Comparison of ENCODE assay signal across 1 cellular context in genomic region chr20:2089447-2089846, GRCh38.
TF ChIP-seq lines count a peak whose summit lies in the region.

No MANE protein-coding gene starts in this region.

TF ChIP-seq in WTC11, 78 proteins besides CTCF, POLR2A, EP300 and RAD21:
- TF ChIP-seq ATF1 (CRISPR knock-in tag; IDR thresholded peaks at IDR 0.05) (no peak), ZBTB21 (CRISPR knock-in tag; IDR thresholded peaks at IDR 0.05; ENCODE audit: borderline replicate concordance) (no peak), E2F5 (CRISPR knock-in tag; IDR thresholded peaks at IDR 0.05) (no peak), PRRX2 (CRISPR knock-in tag; IDR thresholded peaks at IDR 0.05) (no peak), ELF4 (CRISPR knock-in tag; IDR thresholded peaks at IDR 0.05; ENCODE audit: low read depth) (no peak), CREM (CRISPR knock-in tag; IDR thresholded peaks at IDR 0.05) (no peak), ZNF317 (CRISPR knock-in tag; IDR thresholded peaks at IDR 0.05; ENCODE audit: borderline replicate concordance, low read depth) (no peak), EMX1 (CRISPR knock-in tag; IDR thresholded peaks at IDR 0.05) (no peak), TCF7 (CRISPR knock-in tag; IDR thresholded peaks at IDR 0.05; ENCODE audit: low read depth) (no peak), ZNF263 (CRISPR knock-in tag; IDR thresholded peaks at IDR 0.05; ENCODE audit: low read depth) (no peak), USF1 (CRISPR knock-in tag; IDR thresholded peaks at IDR 0.05) (no peak), NR2C2 (CRISPR knock-in tag; IDR thresholded peaks at IDR 0.05) (no peak), JUN (CRISPR knock-in tag; IDR thresholded peaks at IDR 0.05) (no peak), ZNF423 (CRISPR knock-in tag; IDR thresholded peaks at IDR 0.05) (no peak)
- TF ChIP-seq, protein P1, sequence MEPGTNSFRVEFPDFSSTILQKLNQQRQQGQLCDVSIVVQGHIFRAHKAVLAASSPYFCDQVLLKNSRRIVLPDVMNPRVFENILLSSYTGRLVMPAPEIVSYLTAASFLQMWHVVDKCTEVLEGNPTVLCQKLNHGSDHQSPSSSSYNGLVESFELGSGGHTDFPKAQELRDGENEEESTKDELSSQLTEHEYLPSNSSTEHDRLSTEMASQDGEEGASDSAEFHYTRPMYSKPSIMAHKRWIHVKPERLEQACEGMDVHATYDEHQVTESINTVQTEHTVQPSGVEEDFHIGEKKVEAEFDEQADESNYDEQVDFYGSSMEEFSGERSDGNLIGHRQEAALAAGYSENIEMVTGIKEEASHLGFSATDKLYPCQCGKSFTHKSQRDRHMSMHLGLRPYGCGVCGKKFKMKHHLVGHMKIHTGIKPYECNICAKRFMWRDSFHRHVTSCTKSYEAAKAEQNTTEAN (CRISPR knock-in tag; IDR thresholded peaks at IDR 0.05): no peak
